In genomic region chr1:109931189-109931672, GRCh38 we compare ENCODE assay signal across 8 cellular contexts. TPM values are rescaled to one million over a fixed set of nuclear protein-coding genes. Genes with fewer than 3 reads are reported as not detected.
DNase-seq lines count a peak whose midpoint lies in the region; ATAC-seq and TF ChIP-seq lines count a peak whose summit lies in the region.

No MANE protein-coding gene starts in this region.

- H3K4me1 ChIP-seq in SJSA1 (replicated peaks): peaks cover 17% of the 10 kb centered on the region

- TF ChIP-seq CTCF in fibroblast of villous mesenchyme (IDR thresholded peaks at IDR 0.05; ENCODE audit: insufficient read depth, low read depth, low read length) (no peak), omental fat pad (IDR thresholded peaks at IDR 0.05) (no peak)

- H3K9me3 ChIP-seq in SJSA1 (replicated peaks) (no peaks in the 10 kb centered on the region), T-helper 17 cell (ENCODE audit: control insufficient read depth, low read length, poor library complexity, severe bottlenecking) (no peaks in the 10 kb centered on the region)

- no peak overlapping the region for H3K4me3 Mint-ChIP-seq in T-helper 17 cell

- no peak overlapping the region for H3K4me3 ChIP-seq in SJSA1
- H3K4me3 ChIP-seq in fibroblast of villous mesenchyme (ENCODE audit: low read depth, low read length): no peak overlapping the region

- no peak overlapping the region for H3K27ac ChIP-seq in SJSA1

- H3K27me3 ChIP-seq in SJSA1 (replicated peaks): no peaks in the 10 kb centered on the region

- H3K27me3 Mint-ChIP-seq in T-helper 17 cell: no peaks in the 10 kb centered on the region

- ATAC-seq in omental fat pad (ENCODE audit: low FRiP score): peak; percentile 22
- no peak for ATAC-seq in T-helper 17 cell
- no peak for ATAC-seq in HG02840 (IDR thresholded peaks at IDR 0.05; ENCODE audit: low FRiP score, unreplicated experiment)

- peaks cover 6% of the 10 kb centered on the region for H3K4me1 Mint-ChIP-seq in T-helper 17 cell

- DNase-seq in ELF-1 (ENCODE audit: low read depth, low spot score) (peak; percentile 99), SJSA1 (ENCODE audit: low read depth in 1 of 2, low spot score in 2 of 2) (peak; percentile 59 to 75), fibroblast of villous mesenchyme (ENCODE audit: low read depth) (peak; percentile 92), omental fat pad (ENCODE audit: low spot score) (peak; percentile 25), LoVo (ENCODE audit: low spot score) (no peak), T-helper 17 cell (no peak), OCI-M2 (lab: John Stamatoyannopoulos, UW; ENCODE audit: unreplicated experiment) (no peak)

- no peak overlapping the region for H3K27ac Mint-ChIP-seq in T-helper 17 cell

- peaks cover 46% of the 10 kb centered on the region for H3K36me3 ChIP-seq in SJSA1

- peaks cover 3% of the 10 kb centered on the region for H3K36me3 Mint-ChIP-seq in T-helper 17 cell (ENCODE audit: low read depth)

RNA-seq across cellular contexts. Expression of gene CSF1, which starts 20.6 kb away (rescaled TPM):
- 43.8 and 68.9 TPM in 2 replicates for total RNA-seq in SJSA1 (2014; rRNA removed; shearing (Covaris generic))
- total RNA-seq in fibroblast of villous mesenchyme (24.5 and 64.8 TPM in 2 replicates), omental fat pad (100 to 1,000 TPM; 103 to 158 (median 118) TPM), T-helper 17 cell (10 to 100 TPM; 15.4 to 20.3 TPM)

RNA-seq across cellular contexts. Expression of gene AHCYL1, which starts 53.3 kb away (rescaled TPM):
- total RNA-seq in SJSA1 (2014; rRNA removed; shearing (Covaris generic)): 28.9 and 44.9 TPM in 2 replicates
- total RNA-seq in fibroblast of villous mesenchyme (49.0 and 66.9 TPM in 2 replicates), omental fat pad (100 to 1,000 TPM in 2 of 4 donors, 10 to 100 TPM in 2; 76.0 to 107 (median 95.8) TPM), T-helper 17 cell (10 to 100 TPM; 16.5 to 21.3 TPM)

Comparison
In these comparisons a context has a peak if more than half of its experiments do, and no peak if none do; other contexts are left out.
1. DNase-seq: peak in ELF-1 (single experiment), SJSA1 (2 of 2), fibroblast of villous mesenchyme (single experiment) and omental fat pad (single experiment); none in LoVo (single experiment), T-helper 17 cell (0 of 3) and OCI-M2 (single experiment).